34 cellular contexts compared by ENCODE assay signal in the genomic region with DNA sequence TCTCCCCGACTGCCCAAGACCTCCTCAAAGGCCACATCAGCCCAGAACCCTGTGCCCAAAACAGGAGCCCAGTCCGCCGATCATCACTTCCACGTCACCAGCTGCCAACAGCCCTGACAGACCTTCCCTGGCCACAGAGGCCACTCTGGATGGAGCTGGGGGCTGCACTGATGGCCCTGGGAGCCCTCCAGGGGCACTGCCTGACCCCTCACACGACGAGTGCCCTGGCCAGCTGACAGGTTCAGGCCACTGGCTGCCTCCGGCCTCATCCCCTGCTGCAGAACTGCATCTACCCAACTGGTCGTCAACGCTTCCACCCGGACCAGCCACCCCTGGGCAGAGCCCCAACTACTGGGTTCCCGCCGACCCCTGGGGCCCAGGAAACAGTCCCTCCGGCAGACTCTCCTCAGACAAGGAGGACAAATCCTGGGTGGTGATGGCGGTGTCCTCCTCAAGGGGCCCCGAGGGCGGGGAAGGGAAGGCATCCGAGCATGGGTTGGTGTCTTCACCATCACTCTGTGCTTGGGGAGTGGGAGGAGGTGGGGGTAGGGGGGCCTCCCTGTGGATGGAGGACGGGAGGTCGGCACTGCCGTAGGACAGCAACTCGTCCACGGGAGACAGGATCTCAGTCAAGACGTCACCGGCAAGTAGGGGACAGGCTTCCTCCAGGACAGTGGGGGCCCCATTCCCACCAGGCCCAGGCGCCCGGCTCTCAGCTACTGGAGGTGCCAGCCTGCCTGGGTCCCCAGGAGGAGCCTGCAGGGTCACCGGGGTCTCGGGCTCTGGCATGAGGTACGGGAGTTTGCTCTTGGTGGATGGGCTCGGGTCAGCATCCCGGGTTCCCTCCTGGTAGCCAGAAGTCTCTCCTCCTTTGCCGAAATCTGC. TPM values are rescaled to one million over a fixed set of nuclear protein-coding genes. Genes with fewer than 3 reads are reported as not detected.
"Had no signal": no experiment of that assay in that cellular context is flagged by ENCODE, and none has a peak within 500 bp of the region (broad histone marks: within the 10 kb centered on the region; RNA-seq: fewer than 3 reads in every experiment).

No MANE protein-coding gene starts in this region.

- H3K9me3 Mint-ChIP-seq: activated CD4-positive, alpha-beta memory T cell treated with anti-CD3 and anti-CD28 coated beads for 36 hours; activated CD4-positive, alpha-beta T cell treated with anti-CD3 and anti-CD28 coated beads, Interleukin-2, amount 10 ng/mL, durations not matched to agents 24 days and 14 days; activated naive CD4-positive, alpha-beta T cell treated with anti-CD3 and anti-CD28 coated beads for 36 hours; activated T-helper 1 cell treated with anti-CD3 and anti-CD28 coated beads, Interleukin-12 subunit alpha, Interleukin-12 subunit beta, Interleukin-2, Interleukin-4 antibody, amounts not matched to agents 30 ng/mL and 10 ng/mL and 1 ng/mL, durations not matched to agents 14 hours and 24 hours and 36 hours; activated T-helper 2 cell treated with anti-CD3 and anti-CD28 coated beads, Interferon-gamma antibody, Interleukin-2, Interleukin-4, amounts not matched to agents 10 μg/mL and 5 μg/mL and 100 μg/mL, durations not matched to agents 14 hours and 24 hours and 36 hours had no signal

- H3K4me1 Mint-ChIP-seq: activated CD4-positive, alpha-beta T cell treated with anti-CD3 and anti-CD28 coated beads for 36 hours; activated CD4-positive, alpha-beta T cell treated with anti-CD3 and anti-CD28 coated beads, Interleukin-2, amount 10 ng/mL, durations not matched to agents 24 days and 14 days; activated CD8-positive, alpha-beta memory T cell treated with anti-CD3 and anti-CD28 coated beads, Interleukin-2, amount 10 ng/mL, durations not matched to agents 7 days and 5 days had no signal

- H3K4me3 ChIP-seq: body of pancreas, colonic mucosa, esophagus squamous epithelium, gastroesophageal sphincter had no signal

- ATAC-seq: activated CD4-positive, alpha-beta T cell treated with anti-CD3 and anti-CD28 coated beads for 36 hours; activated CD8-positive, alpha-beta memory T cell treated with anti-CD3 and anti-CD28 coated beads, Interleukin-2, amount 10 ng/mL, durations not matched to agents 7 days and 5 days; activated CD8-positive, alpha-beta T cell treated with anti-CD3 and anti-CD28 coated beads, Interleukin-2, amount 10 ng/mL, durations not matched to agents 7 days and 5 days; body of pancreas had no signal

- H3K27me3 ChIP-seq: body of pancreas had no signal

- H3K4me3 Mint-ChIP-seq: activated CD4-positive, alpha-beta memory T cell treated with anti-CD3 and anti-CD28 coated beads for 36 hours; activated CD4-positive, alpha-beta T cell treated with anti-CD3 and anti-CD28 coated beads for 36 hours; activated CD4-positive, alpha-beta T cell treated with anti-CD3 and anti-CD28 coated beads, Interleukin-2, amount 10 ng/mL, durations not matched to agents 24 days and 14 days; activated CD8-positive, alpha-beta memory T cell treated with anti-CD3 and anti-CD28 coated beads, Interleukin-2, amount 10 ng/mL, durations not matched to agents 7 days and 5 days; activated CD8-positive, alpha-beta T cell treated with anti-CD3 and anti-CD28 coated beads, Interleukin-2, amount 10 ng/mL, durations not matched to agents 7 days and 5 days; activated naive CD4-positive, alpha-beta T cell treated with anti-CD3 and anti-CD28 coated beads for 36 hours; activated naive CD8-positive, alpha-beta T cell; activated T-helper 1 cell treated with anti-CD3 and anti-CD28 coated beads, Interleukin-12 subunit alpha, Interleukin-12 subunit beta, Interleukin-2, Interleukin-4 antibody, amounts not matched to agents 30 ng/mL and 10 ng/mL and 1 ng/mL, durations not matched to agents 14 hours and 24 hours and 36 hours had no signal

- H3K27ac Mint-ChIP-seq: activated CD4-positive, alpha-beta memory T cell treated with anti-CD3 and anti-CD28 coated beads for 36 hours; activated CD4-positive, alpha-beta T cell treated with anti-CD3 and anti-CD28 coated beads for 36 hours; activated CD4-positive, alpha-beta T cell treated with anti-CD3 and anti-CD28 coated beads, Interleukin-2, amount 10 ng/mL, durations not matched to agents 24 days and 14 days; activated CD8-positive, alpha-beta memory T cell treated with anti-CD3 and anti-CD28 coated beads, Interleukin-2, amount 10 ng/mL, durations not matched to agents 7 days and 5 days; activated CD8-positive, alpha-beta T cell treated with anti-CD3 and anti-CD28 coated beads, Interleukin-2, amount 10 ng/mL, durations not matched to agents 7 days and 5 days; activated naive CD4-positive, alpha-beta T cell treated with anti-CD3 and anti-CD28 coated beads for 36 hours; activated naive CD8-positive, alpha-beta T cell; activated T-helper 1 cell treated with anti-CD3 and anti-CD28 coated beads, Interleukin-12 subunit alpha, Interleukin-12 subunit beta, Interleukin-2, Interleukin-4 antibody, amounts not matched to agents 30 ng/mL and 10 ng/mL and 1 ng/mL, durations not matched to agents 14 hours and 24 hours and 36 hours; activated T-helper 2 cell treated with anti-CD3 and anti-CD28 coated beads, Interferon-gamma antibody, Interleukin-2, Interleukin-4, amounts not matched to agents 10 μg/mL and 5 μg/mL and 100 μg/mL, durations not matched to agents 14 hours and 24 hours and 36 hours had no signal

- H3K36me3 Mint-ChIP-seq: activated CD4-positive, alpha-beta memory T cell treated with anti-CD3 and anti-CD28 coated beads for 36 hours; activated CD8-positive, alpha-beta memory T cell treated with anti-CD3 and anti-CD28 coated beads, Interleukin-2, amount 10 ng/mL, durations not matched to agents 7 days and 5 days; activated naive CD8-positive, alpha-beta T cell had no signal

- H3K36me3 ChIP-seq: colonic mucosa, esophagus squamous epithelium, gastroesophageal sphincter had no signal

- H3K9me3 ChIP-seq: body of pancreas, colonic mucosa, esophagus squamous epithelium, gastroesophageal sphincter had no signal

- H3K4me1 ChIP-seq: colonic mucosa, gastroesophageal sphincter had no signal

- H3K27ac ChIP-seq: body of pancreas, colonic mucosa, epithelial cell of prostate, esophagus squamous epithelium, gastroesophageal sphincter had no signal

- DNase-seq: activated CD4-positive, alpha-beta memory T cell treated with anti-CD3 and anti-CD28 coated beads for 36 hours; activated CD4-positive, alpha-beta T cell treated with anti-CD3 and anti-CD28 coated beads for 36 hours; activated CD4-positive, alpha-beta T cell treated with anti-CD3 and anti-CD28 coated beads, Interleukin-2, amount 10 ng/mL, durations not matched to agents 24 days and 14 days; activated CD4-positive, CD25-positive, alpha-beta regulatory T cell; activated CD4-positive, CD25-positive, alpha-beta regulatory T cell treated with anti-CD3 and anti-CD28 coated beads, Interleukin-2, amount 50 U/mL, for 72 hours; activated CD8-positive, alpha-beta memory T cell treated with anti-CD3 and anti-CD28 coated beads, Interleukin-2, amount 10 ng/mL, durations not matched to agents 7 days and 5 days; activated CD8-positive, alpha-beta memory T cell treated with anti-CD3 and anti-CD28 coated beads, Interleukin-2, amount 50 U/mL, for 4 hours; activated CD8-positive, alpha-beta T cell treated with anti-CD3 and anti-CD28 coated beads, Interleukin-2, amount 10 ng/mL, durations not matched to agents 7 days and 5 days; activated effector memory CD4-positive, alpha-beta T cell treated with anti-CD3 and anti-CD28 coated beads, Interleukin-2, amount 50 U/mL, for 16 hours; activated naive CD4-positive, alpha-beta T cell treated with anti-CD3 and anti-CD28 coated beads for 36 hours; activated T-cell treated with anti-CD3 and anti-CD28 coated beads, Interleukin-2, amount 50 U/mL, for 1 hour; activated T-cell treated with anti-CD3 and anti-CD28 coated beads, Interleukin-2, amount 50 U/mL, for 48 hours; aorta; body of pancreas; central memory CD4-positive, alpha-beta T cell; cerebellar nuclear complex; colonic mucosa; effector CD8-positive, alpha-beta T cell; esophagus squamous epithelium; foreskin melanocyte; head of caudate nucleus; T-helper 2 cell had no signal

- H3K27me3 Mint-ChIP-seq: activated CD4-positive, alpha-beta memory T cell treated with anti-CD3 and anti-CD28 coated beads for 36 hours; activated CD4-positive, alpha-beta T cell treated with anti-CD3 and anti-CD28 coated beads for 36 hours; activated CD4-positive, alpha-beta T cell treated with anti-CD3 and anti-CD28 coated beads, Interleukin-2, amount 10 ng/mL, durations not matched to agents 24 days and 14 days; activated CD8-positive, alpha-beta memory T cell treated with anti-CD3 and anti-CD28 coated beads, Interleukin-2, amount 10 ng/mL, durations not matched to agents 7 days and 5 days; activated naive CD8-positive, alpha-beta T cell had no signal

RNA-seq across cellular contexts. Expression of gene LHX3, which starts 48.6 kb away (rescaled TPM):
- total RNA-seq: activated CD4-positive, alpha-beta memory T cell treated with anti-CD3 and anti-CD28 coated beads for 36 hours; activated CD4-positive, alpha-beta T cell treated with anti-CD3 and anti-CD28 coated beads for 36 hours; activated CD4-positive, alpha-beta T cell treated with anti-CD3 and anti-CD28 coated beads, Interleukin-2, amount 10 ng/mL, durations not matched to agents 24 days and 14 days; activated CD8-positive, alpha-beta memory T cell treated with anti-CD3 and anti-CD28 coated beads for 36 hours; activated CD8-positive, alpha-beta memory T cell treated with anti-CD3 and anti-CD28 coated beads, Interleukin-2, amount 10 ng/mL, durations not matched to agents 7 days and 5 days; activated naive CD4-positive, alpha-beta T cell treated with anti-CD3 and anti-CD28 coated beads for 36 hours; activated T-helper 1 cell treated with anti-CD3 and anti-CD28 coated beads, Interleukin-12 subunit alpha, Interleukin-12 subunit beta, Interleukin-2, Interleukin-4 antibody, amounts not matched to agents 30 ng/mL and 10 ng/mL and 1 ng/mL, durations not matched to agents 14 hours and 24 hours and 36 hours; activated T-helper 2 cell treated with anti-CD3 and anti-CD28 coated beads, Interferon-gamma antibody, Interleukin-2, Interleukin-4, amounts not matched to agents 10 μg/mL and 5 μg/mL and 100 μg/mL, durations not matched to agents 14 hours and 24 hours and 36 hours; aorta; body of pancreas; colonic mucosa; dermis microvascular lymphatic vessel endothelial cell; endothelial cell of umbilical vein; esophagus squamous epithelium; fibroblast of lung; fibroblast of villous mesenchyme; gastroesophageal sphincter; T-helper 1 cell treated with Interleukin-12 subunit alpha and Interleukin-12 subunit beta and Interleukin-4 antibody, amounts not matched to agents 30 ng/mL and 1 ng/mL, for 36 hours had no signal
- polyA plus RNA-seq: aorta, endothelial cell of umbilical vein, esophagus, fibroblast of lung had no signal

RNA-seq across cellular contexts. Expression of gene CCDC187, which starts 50.4 kb away (rescaled TPM):
- total RNA-seq: activated CD4-positive, alpha-beta memory T cell treated with anti-CD3 and anti-CD28 coated beads for 36 hours; activated CD4-positive, alpha-beta T cell treated with anti-CD3 and anti-CD28 coated beads, Interleukin-2, amount 10 ng/mL, durations not matched to agents 24 days and 14 days; activated CD8-positive, alpha-beta memory T cell treated with anti-CD3 and anti-CD28 coated beads for 36 hours; activated CD8-positive, alpha-beta memory T cell treated with anti-CD3 and anti-CD28 coated beads, Interleukin-2, amount 10 ng/mL, durations not matched to agents 7 days and 5 days; activated CD8-positive, alpha-beta T cell treated with anti-CD3 and anti-CD28 coated beads, Interleukin-2, amount 10 ng/mL, durations not matched to agents 7 days and 5 days; activated naive CD4-positive, alpha-beta T cell treated with anti-CD3 and anti-CD28 coated beads for 36 hours; activated T-helper 1 cell treated with anti-CD3 and anti-CD28 coated beads, Interleukin-12 subunit alpha, Interleukin-12 subunit beta, Interleukin-2, Interleukin-4 antibody, amounts not matched to agents 30 ng/mL and 10 ng/mL and 1 ng/mL, durations not matched to agents 14 hours and 24 hours and 36 hours; activated T-helper 2 cell treated with anti-CD3 and anti-CD28 coated beads, Interferon-gamma antibody, Interleukin-2, Interleukin-4, amounts not matched to agents 10 μg/mL and 5 μg/mL and 100 μg/mL, durations not matched to agents 14 hours and 24 hours and 36 hours; aorta; dermis microvascular lymphatic vessel endothelial cell; endothelial cell of umbilical vein; esophagus squamous epithelium; fibroblast of lung; gastroesophageal sphincter; T-helper 1 cell treated with Interleukin-12 subunit alpha and Interleukin-12 subunit beta and Interleukin-4 antibody, amounts not matched to agents 30 ng/mL and 1 ng/mL, for 36 hours had no signal
- polyA plus RNA-seq: aorta, endothelial cell of umbilical vein, esophagus, fibroblast of lung had no signal
